17 cellular contexts compared by ENCODE assay signal in genomic region chr1:12342261-12343003, GRCh38.
DNase-seq lines count a peak whose midpoint lies in the region; ATAC-seq, FAIRE-seq and TF ChIP-seq lines count a peak whose summit lies in the region.
"Had no signal": no experiment of that assay in that cellular context is flagged by ENCODE, and none has a peak within 500 bp of the region (broad histone marks: within the 10 kb centered on the region; RNA-seq: fewer than 3 reads in every experiment).

No MANE protein-coding gene starts in this region.

- no peaks in the 10 kb centered on the region for H4K20me1 ChIP-seq in GM12878 (ENCODE audit: control insufficient read depth, insufficient read depth)

- H3K4me3 Mint-ChIP-seq in natural killer cell: no peak overlapping the region
- no peak overlapping the region for H3K4me3 Mint-ChIP-seq in activated naive CD4-positive, alpha-beta T cell treated with anti-CD3 and anti-CD28 coated beads, Interleukin-2, amount 10 ng/mL, durations not matched to agents 7 days and 5 days
- H3K4me3 Mint-ChIP-seq: HFFc6 had no signal

- POLR2A ChIA-PET in GM12878 (lab: Charles Lee): interaction anchor here (1.0 kb wide), 1 partner anchor 107 kb away, joined by 3 read pairs; no protein-coding TSS in a partner anchor

- no peak overlapping the region for H3K9ac ChIP-seq in GM12878 (ENCODE audit: control insufficient read depth, insufficient read depth, low read length)

- H3K79me2 ChIP-seq in GM12878 (ENCODE audit: control insufficient read depth, insufficient read depth, low read length): no peaks in the 10 kb centered on the region

- RAD21 ChIA-PET in GM12878 (lab: Charles Lee; ENCODE audit: unreplicated experiment): interaction anchor here (1.5 kb wide), 1 partner anchor 278 kb away, joined by 3 read pairs; no protein-coding TSS in a partner anchor

- no peaks in the 10 kb centered on the region for H3K9me3 ChIP-seq in GM12878 (replicated peaks; ENCODE audit: control insufficient read depth, insufficient read depth, low read length)
- H3K9me3 ChIP-seq in gastrocnemius medialis: no peaks in the 10 kb centered on the region
- H3K9me3 ChIP-seq: stomach had no signal

- SMC1A ChIA-PET in GM12878 (lab: Charles Lee; ENCODE audit: uncharacterized antibody, unreplicated experiment): interaction anchor here (0.8 to 1.0 kb wide), 3 partner anchors 54 to 124 kb away, joined by 3 read pairs; no protein-coding TSS in a partner anchor

- peaks cover 29% of the 10 kb centered on the region for H3K4me1 ChIP-seq in GM12878 (ENCODE audit: control insufficient read depth, insufficient read depth, low read length)
- peaks cover 41 to 73% of the 10 kb centered on the region in 2 donors for H3K4me1 ChIP-seq in gastrocnemius medialis
- H3K4me1 ChIP-seq: foreskin keratinocyte had no signal

- TSS peak; percentile 30 for BruUV-seq in GM12878 (replicated peaks; lab: Mats Ljungman, UMichigan)

- 90% methylated on average over 10 of the region's 10 CpGs for WGBS in GM12878 (ENCODE audit: insufficient coverage, insufficient replicate concordance, low lambda C conversion rate, missing lambda C conversion rate)

- H3K27me3 Mint-ChIP-seq in natural killer cell (ENCODE audit: low read depth in 2 of 2): no peaks in the 10 kb centered on the region
- H3K27me3 Mint-ChIP-seq in activated naive CD4-positive, alpha-beta T cell treated with anti-CD3 and anti-CD28 coated beads, Interleukin-2, amount 10 ng/mL, durations not matched to agents 7 days and 5 days: no peaks in the 10 kb centered on the region
- H3K27me3 Mint-ChIP-seq: effector memory CD8-positive, alpha-beta T cell had no signal

- peaks cover 0 to 2% of the 10 kb centered on the region in 2 experiments; a peak in 3 of 4 replicates for H3K36me3 ChIP-seq in GM12878 (ENCODE audit: control insufficient read depth in 2 of 2, insufficient read depth in 2 of 2, low read length in 1 of 2)
- peaks cover 0 to 17% of the 10 kb centered on the region in 2 donors for H3K36me3 ChIP-seq in gastrocnemius medialis

- no peak for TF ChIP-seq RAD21 in GM12878 (IDR thresholded peaks at IDR 0.05; ENCODE audit: insufficient read depth, low read depth, low read length)

- peaks cover 29% of the 10 kb centered on the region for H3K36me3 Mint-ChIP-seq in natural killer cell
- peaks cover 56% of the 10 kb centered on the region for H3K36me3 Mint-ChIP-seq in activated naive CD4-positive, alpha-beta T cell treated with anti-CD3 and anti-CD28 coated beads, Interleukin-2, amount 10 ng/mL, durations not matched to agents 7 days and 5 days

- TF ChIP-seq POLR2A in GM12878 (IDR thresholded peaks at IDR 0.05; ENCODE audit: low read depth, low read length): no peak
- no peak for TF ChIP-seq POLR2A in gastrocnemius medialis (IDR thresholded peaks at IDR 0.05)

- H3K4me2 ChIP-seq in GM12878 (ENCODE audit: control insufficient read depth, insufficient read depth): no peak overlapping the region

- ATAC-seq in GM12878: no peak
- no peak for ATAC-seq in gastrocnemius medialis
- ATAC-seq in natural killer cell: no peak
- ATAC-seq in left lobe of liver: no peak
- ATAC-seq: foreskin keratinocyte had no signal

- no peak for TF ChIP-seq EP300 in GM12878 (IDR thresholded peaks at IDR 0.05; ENCODE audit: borderline replicate concordance in 1 of 2, control insufficient read depth in 1 of 2, low read depth in 2 of 2, low read length in 2 of 2)

- H3K27ac Mint-ChIP-seq in natural killer cell: peak overlapping the region in 1 of 2 donors; percentile 33
- no peak overlapping the region for H3K27ac Mint-ChIP-seq in activated naive CD4-positive, alpha-beta T cell treated with anti-CD3 and anti-CD28 coated beads, Interleukin-2, amount 10 ng/mL, durations not matched to agents 7 days and 5 days
- H3K27ac Mint-ChIP-seq: HFFc6 had no signal

- H3K4me3 ChIP-seq in GM12878: no peak overlapping the region
- peak overlapping the region in 1 of 4 donors; percentile 22 for H3K4me3 ChIP-seq in gastrocnemius medialis
- H3K4me3 ChIP-seq: stomach had no signal

- in situ Hi-C loops in G401 (cut with HindIII; ENCODE audit: low sequenced_read_pairs) (no loop called here), GM12878 (cut with MboI) (no loop called here), gastrocnemius medialis (cut with MboI; ENCODE audit: low sequenced_read_pairs in 4 of 4) (no loop called here)

- TF ChIP-seq CTCF in GM12878 (IDR thresholded peaks at IDR 0.05 in 2 of 3, conservative IDR thresholded peaks at IDR 0.05 in 1 of 3; ENCODE audit: control insufficient read depth in 2 of 3, extremely low read depth in 1 of 3, insufficient read depth in 1 of 3, low read depth in 3 of 3, low read length in 3 of 3): no peak
- no peak for TF ChIP-seq CTCF in gastrocnemius medialis (IDR thresholded peaks at IDR 0.05 in 4 of 5, conservative IDR thresholded peaks at IDR 0.05 in 1 of 5)
- TF ChIP-seq CTCF in natural killer cell (IDR thresholded peaks at IDR 0.05): no peak

- H2AFZ ChIP-seq in GM12878 (ENCODE audit: control insufficient read depth, low read depth, low read length): no peak overlapping the region

- intact Hi-C loops in GM12878 (cut with micrococcal nuclease; ENCODE audit: unreplicated experiment) (no loop called here), gastrocnemius medialis (cut with DNase I; ENCODE audit: low total_unique reads) (no loop called here), natural killer cell (cut with micrococcal nuclease) (no loop called here)

- DNase-seq in G401 (ENCODE audit: low spot score) (peak; percentile 75), GM12878 (ENCODE audit: low read depth, low spot score) (no peak), kidney tubule cell (ENCODE audit: low spot score) (peak; percentile 61), gastrocnemius medialis (no peak), natural killer cell (no peak), left lobe of liver (ENCODE audit: low spot score) (no peak), AG08395 (ENCODE audit: low spot score) (no peak)
- DNase-seq in activated naive CD4-positive, alpha-beta T cell treated with anti-CD3 and anti-CD28 coated beads, Interleukin-2, amount 10 ng/mL, durations not matched to agents 7 days and 5 days: no peak
- DNase-seq: foreskin keratinocyte; HFFc6; NCI-H1105; NCI-H69; SHP77; stimulated activated CD4-positive, alpha-beta T cell treated with anti-CD3 and anti-CD28 coated beads, Interleukin-2, amount 100 ng/mL, for 48 hours; stomach had no signal

- CTCF ChIA-PET in GM12878 (lab: Yijun Ruan, JAX): interaction anchor here (0.7 kb wide), 1 partner anchor 65 kb away, joined by 3 read pairs; no protein-coding TSS in a partner anchor
- CTCF ChIA-PET in activated naive CD4-positive, alpha-beta T cell treated with anti-CD3 and anti-CD28 coated beads, Interleukin-2, amount 10 ng/mL, durations not matched to agents 7 days and 5 days (lab: Charles Lee): no interaction called here

- H3K27ac ChIP-seq in GM12878 (ENCODE audit: control insufficient read depth, insufficient read depth): no peak overlapping the region
- peak overlapping the region in 3 of 4 donors; percentile 87 to 88 (median 87) for H3K27ac ChIP-seq in gastrocnemius medialis
- H3K27ac ChIP-seq: C4-2B, foreskin keratinocyte had no signal

- FAIRE-seq in GM12878 (lab: Jason Lieb, UNC): no peak

- peaks cover 37 to 42% of the 10 kb centered on the region in 2 donors for H3K4me1 Mint-ChIP-seq in natural killer cell
- H3K4me1 Mint-ChIP-seq in activated naive CD4-positive, alpha-beta T cell treated with anti-CD3 and anti-CD28 coated beads, Interleukin-2, amount 10 ng/mL, durations not matched to agents 7 days and 5 days: peaks cover 63% of the 10 kb centered on the region

- no peaks in the 10 kb centered on the region for H3K9me3 Mint-ChIP-seq in natural killer cell
- H3K9me3 Mint-ChIP-seq in activated naive CD4-positive, alpha-beta T cell treated with anti-CD3 and anti-CD28 coated beads, Interleukin-2, amount 10 ng/mL, durations not matched to agents 7 days and 5 days: no peaks in the 10 kb centered on the region
- H3K9me3 Mint-ChIP-seq: effector memory CD8-positive, alpha-beta T cell; HFFc6 had no signal

- H3K27me3 ChIP-seq in GM12878 (replicated peaks in 1 of 2; ENCODE audit: control insufficient read depth in 2 of 2, insufficient read depth in 2 of 2, low read length in 1 of 2) (no peaks in the 10 kb centered on the region), gastrocnemius medialis (no peaks in the 10 kb centered on the region)
- H3K27me3 ChIP-seq: foreskin keratinocyte, stomach had no signal

TF ChIP-seq in GM12878, 131 proteins besides CTCF, POLR2A, EP300 and RAD21:
- no peak for TF ChIP-seq HDAC6 (IDR thresholded peaks at IDR 0.05; ENCODE audit: unreplicated experiment)
- no peak for TF ChIP-seq E4F1 (IDR thresholded peaks at IDR 0.05; ENCODE audit: borderline replicate concordance, partially characterized antibody)
- TF ChIP-seq CBX5 (IDR thresholded peaks at IDR 0.05; ENCODE audit: low read depth): no peak
- no peak for TF ChIP-seq POU2F2 (IDR thresholded peaks at IDR 0.05; ENCODE audit: borderline replicate concordance, low read depth, low read length)
- TF ChIP-seq ZNF274 (IDR thresholded peaks at IDR 0.05; ENCODE audit: insufficient read depth, insufficient read length): no peak
- TF ChIP-seq NR2C2 (IDR thresholded peaks at IDR 0.05; ENCODE audit: borderline replicate concordance, control insufficient read depth, insufficient read length, low read depth): no peak
- TF ChIP-seq FOXM1 (IDR thresholded peaks at IDR 0.05; ENCODE audit: low read depth, low read length): no peak
- TF ChIP-seq EED (IDR thresholded peaks at IDR 0.05; ENCODE audit: low read depth): no peak
- TF ChIP-seq IRF4 (IDR thresholded peaks at IDR 0.05; ENCODE audit: low read depth, low read length): no peak

Comparison
In these comparisons a context has a peak if more than half of its experiments do, and no peak if none do; other contexts are left out.
1. DNase-seq: peak in G401 (single experiment) and kidney tubule cell (single experiment); none in GM12878 (single experiment), gastrocnemius medialis (0 of 2), natural killer cell (single experiment), left lobe of liver (single experiment), activated naive CD4-positive, alpha-beta T cell treated with anti-CD3 and anti-CD28 coated beads, Interleukin-2, amount 10 ng/mL, durations not matched to agents 7 days and 5 days (single experiment) and AG08395 (single experiment).